In the genomic region with DNA sequence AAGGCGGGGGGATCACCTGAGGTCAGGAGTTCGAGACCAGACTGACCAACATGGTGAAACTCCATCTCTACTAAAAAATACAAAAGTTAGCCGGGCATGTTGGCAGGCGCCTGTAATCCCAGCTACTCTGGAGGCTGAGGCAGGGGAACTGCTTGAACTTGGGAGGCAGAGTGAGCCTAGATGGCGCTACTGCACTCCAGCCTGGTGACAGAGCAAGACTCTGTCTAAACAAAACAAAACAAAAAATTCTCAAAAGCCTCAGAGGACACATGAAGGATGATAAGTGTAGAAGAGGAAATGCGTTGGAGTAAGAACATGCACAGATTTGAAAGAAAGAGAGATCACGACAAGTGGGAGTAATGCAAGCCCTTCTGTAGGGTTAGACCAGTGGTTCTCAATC, we compare ENCODE assay signal across 7 cellular contexts.
DNase-seq lines count a peak whose midpoint lies in the region; ATAC-seq and TF ChIP-seq lines count a peak whose summit lies in the region.
"Not testable (repeated sequence)": the region's sequence is repeated elsewhere in the genome, so short reads cannot be mapped to it uniquely, and the experiment has no call there.

No MANE protein-coding gene starts in this region.

- not testable (repeated sequence) for H4K20me1 ChIP-seq in Loucy (ENCODE audit: insufficient read depth, low read length, poor library complexity, severe bottlenecking); osteoblast (ENCODE audit: insufficient read depth, low read length)

- not testable (repeated sequence) for H3F3A ChIP-seq in Loucy (ENCODE audit: low read depth)

- not testable (repeated sequence) for H3K4me1 ChIP-seq in Loucy (ENCODE audit: insufficient read depth, low read length, poor library complexity, severe bottlenecking); right cardiac atrium (ENCODE audit: control insufficient read depth, insufficient read depth, low read length); osteoblast (ENCODE audit: insufficient read depth, low read length)

- WGBS in right cardiac atrium: 66% methylated on average over 7 of the region's 7 CpGs

- not testable (repeated sequence) for H3K9me3 ChIP-seq in Loucy (ENCODE audit: insufficient read depth, low read depth, low read length); right cardiac atrium (ENCODE audit: control insufficient read depth, low read length); osteoblast (ENCODE audit: low read depth, low read length)

- H2AFZ ChIP-seq in Loucy (ENCODE audit: low read length); osteoblast (ENCODE audit: low read length): not testable (repeated sequence)

- DNase-seq in GM13977 (ENCODE audit: low spot score); epithelial cell of proximal tubule (ENCODE audit: low read depth); osteoblast (ENCODE audit: insufficient read length, low spot score, missing footprints): not testable (repeated sequence)
- DNase-seq in OCI-M1 (lab: John Stamatoyannopoulos, UW): peak; percentile 31
- peak; percentile 1 for DNase-seq in activated CD4-positive, alpha-beta T cell treated with anti-CD3 and anti-CD28 coated beads for 48 hours
- DNase-seq in right cardiac atrium: peak; percentile 21 to 63 (median 54)

- not testable (repeated sequence) for ATAC-seq in right cardiac atrium

- in situ Hi-C loops in GM13977 (cut with MboI; ENCODE audit: low pct_unique_long_range_greater_than_20kb, low sequenced_read_pairs, unreplicated experiment): not testable (repeated sequence)

- H3K4me2 ChIP-seq in Loucy (ENCODE audit: low read depth, low read length, poor library complexity, severe bottlenecking); osteoblast (ENCODE audit: insufficient read depth, low read length): not testable (repeated sequence)

- not testable (repeated sequence) for H3K9ac ChIP-seq in Loucy (ENCODE audit: low read depth, low read length, poor library complexity, severe bottlenecking)

- not testable (repeated sequence) for H3K79me2 ChIP-seq in Loucy (ENCODE audit: insufficient read depth, low read length); osteoblast (ENCODE audit: insufficient read depth, low read length)

- intact Hi-C loops in right cardiac atrium (cut with DNase I): not testable (repeated sequence)

- not testable (repeated sequence) for H3K27ac ChIP-seq in right cardiac atrium (ENCODE audit: low read length); osteoblast (ENCODE audit: low read depth, low read length)

- peak; percentile 23 for TF ChIP-seq CTCF in GM13977 (IDR thresholded peaks at IDR 0.05; ENCODE audit: extremely low read depth, insufficient read depth, missing control alignments)
- peak; percentile 25 for TF ChIP-seq CTCF in Loucy (conservative IDR thresholded peaks at IDR 0.05; ENCODE audit: low read length)
- TF ChIP-seq CTCF in epithelial cell of proximal tubule (conservative IDR thresholded peaks at IDR 0.05; ENCODE audit: low read depth, low read length): peak; percentile 26
- TF ChIP-seq CTCF in osteoblast (IDR thresholded peaks at IDR 0.05; ENCODE audit: extremely low read depth, low read depth, low read length): peak; percentile 18

- not testable (repeated sequence) for H3K9me2 ChIP-seq in Loucy (replicated peaks; ENCODE audit: low read depth, low read length)

- H3K36me3 ChIP-seq in Loucy (ENCODE audit: insufficient read depth, low read length); osteoblast (ENCODE audit: insufficient read depth, low read length): not testable (repeated sequence)

- not testable (repeated sequence) for H3K27me3 ChIP-seq in Loucy (ENCODE audit: insufficient read depth, low read length, poor library complexity, severe bottlenecking); right cardiac atrium (ENCODE audit: control insufficient read depth, insufficient read depth); osteoblast (ENCODE audit: insufficient read depth, low read length)

- H3K4me3 ChIP-seq in Loucy (ENCODE audit: low read length, poor library complexity, severe bottlenecking); epithelial cell of proximal tubule (ENCODE audit: low read depth, low read length); right cardiac atrium (ENCODE audit: low read length); osteoblast (ENCODE audit: insufficient read depth, low read length): not testable (repeated sequence)
